In the genomic region with DNA sequence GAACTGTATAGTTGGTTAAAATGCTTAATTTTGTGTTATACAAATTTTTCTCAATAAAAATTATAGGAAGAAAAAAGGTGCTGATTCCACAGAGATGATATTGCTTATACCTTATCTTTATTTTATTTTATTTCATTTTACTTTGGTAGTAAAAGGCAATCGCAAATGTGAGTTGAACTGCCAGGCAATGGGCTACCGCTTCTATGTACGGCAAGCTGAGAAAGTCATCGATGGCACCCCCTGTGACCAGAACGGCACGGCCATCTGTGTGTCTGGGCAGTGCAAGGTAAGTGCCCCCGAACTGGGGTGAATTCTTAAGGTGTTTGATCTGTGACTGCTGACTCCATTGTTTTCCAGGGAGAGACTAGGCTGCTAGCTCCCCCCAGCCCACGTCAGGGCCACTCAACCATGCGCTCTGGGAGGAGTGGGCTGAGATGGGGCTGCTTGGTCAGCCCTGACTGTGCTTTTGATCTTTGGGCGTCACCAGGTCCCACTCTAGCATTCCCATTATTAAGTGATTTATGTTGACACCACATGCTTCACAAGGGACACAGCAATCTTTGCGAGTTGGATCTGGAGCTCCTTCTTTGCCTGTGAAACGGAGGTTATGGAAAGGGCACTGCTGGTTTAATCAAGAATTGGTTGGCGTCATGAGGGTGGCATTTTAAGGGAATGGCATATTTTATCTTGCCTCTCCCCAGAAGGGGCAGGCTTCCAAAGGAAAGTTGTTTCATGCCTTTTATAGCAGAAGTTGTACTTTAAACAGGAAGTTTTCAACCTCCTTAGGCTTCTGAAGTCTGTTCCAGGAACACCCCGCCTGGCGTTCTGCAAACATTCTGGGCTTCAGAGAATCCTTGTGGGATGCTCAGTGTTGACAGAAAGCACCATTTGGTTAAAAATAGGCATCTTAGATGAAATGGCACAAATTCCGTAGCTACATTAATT, we compare ENCODE assay signal across 13 cellular contexts.
DNase-seq lines count a peak whose midpoint lies in the region; ATAC-seq, FAIRE-seq and TF ChIP-seq lines count a peak whose summit lies in the region.
"Had no signal": no experiment of that assay in that cellular context is flagged by ENCODE, and none has a peak within 500 bp of the region (broad histone marks: within the 10 kb centered on the region; RNA-seq: fewer than 3 reads in every experiment).

No MANE protein-coding gene starts in this region.

- peak overlapping the region; percentile 57 for H2BK20ac ChIP-seq in IMR-90 (ENCODE audit: low read depth, low read length)

- H3K36me3 Mint-ChIP-seq in effector memory CD8-positive, alpha-beta T cell (ENCODE audit: insufficient read depth) = no peaks in the 10 kb centered on the region

- H4K5ac ChIP-seq in IMR-90 (ENCODE audit: low read depth, low read length) = peak overlapping the region; percentile 72

- H3K27ac ChIP-seq in IMR-90 (ENCODE audit: insufficient read depth, low read length) (peak overlapping the region; percentile 54), endothelial cell of umbilical vein (ENCODE audit: insufficient read depth, low read depth, low read length) (no peak overlapping the region), thoracic aorta (peak overlapping the region; percentile 92 to 93)
- H3K27ac ChIP-seq: RWPE1, skin epidermis had no signal

- H3K4ac ChIP-seq in IMR-90 (ENCODE audit: low read depth, low read length) = peak overlapping the region; percentile 80

- 100% methylated on average over 2 of the region's 16 CpGs; no CpG with 5 or more reads in 1 of the 2 experiments for WGBS in IMR-90 (ENCODE audit: extremely low coverage in 2 of 2, insufficient read length in 1 of 2), 2 experiments

- peak overlapping the region; percentile 67; the same call in 2 of the 3 replicates for H2BK15ac ChIP-seq in IMR-90 (ENCODE audit: low read depth, low read length)

- H3K14ac ChIP-seq in IMR-90 (replicated peaks; ENCODE audit: low read depth, low read length) = peak overlapping the region; percentile 85

- H2BK5ac ChIP-seq in IMR-90 (ENCODE audit: low read depth, low read length, poor library complexity, severe bottlenecking) = peak overlapping the region; percentile 62

- H2AK5ac ChIP-seq in IMR-90 (ENCODE audit: low read depth, low read length) = no peak overlapping the region

- no peaks in the 10 kb centered on the region for H3K4me1 Mint-ChIP-seq in effector memory CD8-positive, alpha-beta T cell (ENCODE audit: low read depth in 2 of 2)

- H3K9me3 ChIP-seq in IMR-90 (ENCODE audit: control insufficient read depth, insufficient read depth, low read length) (no peaks in the 10 kb centered on the region), endothelial cell of umbilical vein (replicated peaks; ENCODE audit: control insufficient read depth, insufficient read depth, low read length) (no peaks in the 10 kb centered on the region), thoracic aorta (no peaks in the 10 kb centered on the region)

- H4K20me1 ChIP-seq in IMR-90 (ENCODE audit: insufficient read depth, low read length) = no peaks in the 10 kb centered on the region
- H4K20me1 ChIP-seq in endothelial cell of umbilical vein (replicated peaks; ENCODE audit: control insufficient read depth, extremely low read depth, insufficient read depth, low read length) = no peaks in the 10 kb centered on the region

- peak overlapping the region; percentile 2; the same call in 1 of the 2 replicates for H3K9ac ChIP-seq in IMR-90 (ENCODE audit: low read depth, low read length)
- no peak overlapping the region for H3K9ac ChIP-seq in endothelial cell of umbilical vein (replicated peaks; ENCODE audit: extremely low read depth, insufficient read depth, low read length)

- peak overlapping the region; percentile 37 for H2AK9ac ChIP-seq in IMR-90 (replicated peaks; ENCODE audit: low read depth, low read length, poor library complexity)

- ATAC-seq in IMR-90 (ENCODE audit: low read depth) = peak; percentile 76
- peak; percentile 74 for ATAC-seq in left colon
- peak; percentile 99 for ATAC-seq in thoracic aorta (ENCODE audit: insufficient number of reproducible peaks, low FRiP score, low read depth)
- no peak for ATAC-seq in HG02623 (IDR thresholded peaks at IDR 0.05; ENCODE audit: unreplicated experiment)
- no peak for ATAC-seq in effector memory CD8-positive, alpha-beta T cell (replicated peaks)
- ATAC-seq: activated CD8-positive, alpha-beta T cell treated with anti-CD3 and anti-CD28 coated beads, Interleukin-2, amount 10 ng/mL, durations not matched to agents 7 days and 5 days had no signal

- TF ChIP-seq CTCF in IMR-90 (conservative IDR thresholded peaks at IDR 0.05; ENCODE audit: low read depth, low read length) (0 out of 2 replicates have a peak, but pooled peaks have one; percentile 28), endothelial cell of umbilical vein (IDR thresholded peaks at IDR 0.05; ENCODE audit: extremely low read depth in 1 of 2, insufficient read depth in 1 of 2, low read depth in 1 of 2, low read length in 2 of 2) (peak in 1 of 2 donors; percentile 1), thoracic aorta (IDR thresholded peaks at IDR 0.05) (peak; percentile 39)

- no peaks in the 10 kb centered on the region for H3K9me3 Mint-ChIP-seq in effector memory CD8-positive, alpha-beta T cell

- in situ Hi-C loops in IMR-90 (cut with MboI; ENCODE audit: low sequenced_read_pairs) = no loop called here

- H3K79me2 ChIP-seq in endothelial cell of umbilical vein (ENCODE audit: control insufficient read depth, insufficient read depth, low read length) = no peaks in the 10 kb centered on the region

- H3K27ac Mint-ChIP-seq in effector memory CD8-positive, alpha-beta T cell = no peak overlapping the region
- H3K27ac Mint-ChIP-seq: activated CD8-positive, alpha-beta T cell treated with anti-CD3 and anti-CD28 coated beads, Interleukin-2, amount 10 ng/mL, durations not matched to agents 7 days and 5 days had no signal

- BruUV-seq in IMR-90 (replicated peaks; lab: Mats Ljungman, UMichigan) = no TSS peak
- BruUV-seq in endothelial cell of umbilical vein (replicated peaks; lab: Mats Ljungman, UMichigan) = no TSS peak

- no peak for TF ChIP-seq POLR2A in IMR-90 (IDR thresholded peaks at IDR 0.05; ENCODE audit: low read depth, low read length)
- no peak for TF ChIP-seq POLR2A in endothelial cell of umbilical vein (IDR thresholded peaks at IDR 0.05; ENCODE audit: low read depth, low read length)

- H3K23ac ChIP-seq in IMR-90 (ENCODE audit: low read depth, low read length) = peak overlapping the region; percentile 10; the same call in 1 of the 2 replicates

- H3K79me1 ChIP-seq in IMR-90 (ENCODE audit: low read depth in 1 of 2, low read length in 2 of 2) = peaks cover 0 to 16% of the 10 kb centered on the region in 2 experiments; a peak in 3 of 4 replicates

- H3K27me3 ChIP-seq in IMR-90 (ENCODE audit: control insufficient read depth, insufficient read depth, low read length) (no peaks in the 10 kb centered on the region), endothelial cell of umbilical vein (ENCODE audit: control insufficient read depth in 2 of 2, insufficient read depth in 2 of 2, low read length in 2 of 2) (no peaks in the 10 kb centered on the region), thoracic aorta (replicated peaks; ENCODE audit: insufficient read depth) (no peaks in the 10 kb centered on the region)

- H3K27me3 Mint-ChIP-seq in effector memory CD8-positive, alpha-beta T cell = peaks cover 32 to 33% of the 10 kb centered on the region in 2 donors

- peak overlapping the region; percentile 83 for H2BK120ac ChIP-seq in IMR-90 (ENCODE audit: low read depth, low read length)

- no peak for FAIRE-seq in endothelial cell of umbilical vein (lab: Jason Lieb, UNC)

- DNase-seq in IMR-90 (peak; percentile 52), endothelial cell of umbilical vein (ENCODE audit: low read depth, low spot score) (peak; percentile 13), left colon (peak; percentile 68 to 78), thoracic aorta (ENCODE audit: low spot score) (peak; percentile 62), NCI-H1092 treated with DMSO at 0.1 percent for 48 hours (lab: John Stamatoyannopoulos, UW) (no peak), SW 1271 (lab: John Stamatoyannopoulos, UW) (no peak)
- DNase-seq in effector memory CD8-positive, alpha-beta T cell = no peak
- DNase-seq: activated CD8-positive, alpha-beta T cell treated with anti-CD3 and anti-CD28 coated beads, Interleukin-2, amount 10 ng/mL, durations not matched to agents 7 days and 5 days; DMS53; NCI-H187 treated with DMSO at 0.1 percent for 48 hours had no signal

- H3K56ac ChIP-seq in IMR-90 (ENCODE audit: extremely low read depth, insufficient read depth, low read length) = no peak overlapping the region

- peaks cover 11% of the 10 kb centered on the region for H3K9me1 ChIP-seq in IMR-90 (ENCODE audit: insufficient read depth, low read length)
- H3K9me1 ChIP-seq in endothelial cell of umbilical vein (replicated peaks; ENCODE audit: control insufficient read depth, extremely low read depth, insufficient read depth, low read length) = no peaks in the 10 kb centered on the region

- intact Hi-C loops in IMR-90 (cut with micrococcal nuclease) (no loop called here), endothelial cell of umbilical vein (cut with micrococcal nuclease) (no loop called here), left colon (cut with DNase I, micrococcal nuclease) (no loop called here)

- H3K4me3 ChIP-seq in IMR-90 (ENCODE audit: insufficient read depth, low read depth, low read length) = no peak overlapping the region
- no peak overlapping the region for H3K4me3 ChIP-seq in endothelial cell of umbilical vein (replicated peaks in 1 of 3; ENCODE audit: insufficient read depth in 1 of 3, low read depth in 1 of 3, low read length in 3 of 3)
- H3K4me3 ChIP-seq in thoracic aorta = peak overlapping the region; percentile 60
- H3K4me3 ChIP-seq: skin epidermis had no signal

- dilution Hi-C loops in IMR-90 (cut with HindIII; ENCODE audit: low sequenced_read_pairs, unreplicated experiment) = no loop called here
- dilution Hi-C loops in endothelial cell of umbilical vein (cut with MboI; ENCODE audit: extremely low pct_ligation_motif_present, low sequenced_read_pairs) = no loop called here

- H3K36me3 ChIP-seq in IMR-90 (ENCODE audit: control insufficient read depth, insufficient read depth, low read length) = peaks cover 8% of the 10 kb centered on the region
- no peaks in the 10 kb centered on the region for H3K36me3 ChIP-seq in endothelial cell of umbilical vein (ENCODE audit: control insufficient read depth in 2 of 2, extremely low read depth in 1 of 2, insufficient read depth in 2 of 2, low read length in 2 of 2)
- no peaks in the 10 kb centered on the region for H3K36me3 ChIP-seq in thoracic aorta

- peak overlapping the region; percentile 18 for H3K4me2 ChIP-seq in IMR-90 (ENCODE audit: low read depth, low read length)
- no peak overlapping the region for H3K4me2 ChIP-seq in endothelial cell of umbilical vein (ENCODE audit: insufficient read depth, low read length)

- POLR2A ChIA-PET in IMR-90 (lab: Charles Lee; ENCODE audit: unreplicated experiment) = no interaction called here
- POLR2A ChIA-PET in endothelial cell of umbilical vein (lab: Charles Lee) = no interaction called here

- peak overlapping the region; percentile 30 for H4K91ac ChIP-seq in IMR-90 (ENCODE audit: insufficient read depth, low read depth, low read length)

- H3K4me1 ChIP-seq in IMR-90 (ENCODE audit: control insufficient read depth, insufficient read depth, low read length) = peaks cover 9% of the 10 kb centered on the region
- H3K4me1 ChIP-seq in endothelial cell of umbilical vein (ENCODE audit: control insufficient read depth, extremely low read depth, insufficient read depth, low read length) = peaks cover 3% of the 10 kb centered on the region
- peaks cover 22 to 78% of the 10 kb centered on the region in 2 donors for H3K4me1 ChIP-seq in thoracic aorta (ENCODE audit: control insufficient read depth in 1 of 2, low read depth in 2 of 2)

- CTCF ChIA-PET in IMR-90 (lab: Yijun Ruan, JAX) = interaction anchor here (0.5 to 0.7 kb wide), 3 partner anchors 20 to 187 kb away, joined by 3 read pairs; no protein-coding TSS in a partner anchor
- CTCF ChIA-PET in endothelial cell of umbilical vein (lab: Charles Lee) = interaction anchor here (1.2 to 2.2 kb wide), 5 partner anchors 9 to 31 kb away, joined by 3 to 9 read pairs (median 6); no protein-coding TSS in a partner anchor

- H2AFZ ChIP-seq in IMR-90 (replicated peaks; ENCODE audit: low read length, poor library complexity) = peak overlapping the region; percentile 28
- peak overlapping the region; percentile 54 for H2AFZ ChIP-seq in endothelial cell of umbilical vein (ENCODE audit: low read depth, low read length)

- peak overlapping the region; percentile 34 to 69; a peak in 3 of 4 replicates for H4K8ac ChIP-seq in IMR-90 (ENCODE audit: low read depth in 2 of 2, low read length in 2 of 2)

- peak overlapping the region; percentile 3 for H3K18ac ChIP-seq in IMR-90 (ENCODE audit: low read depth, low read length)

- no peak for TF ChIP-seq RAD21 in IMR-90 (IDR thresholded peaks at IDR 0.05; ENCODE audit: low read length)

- no peak overlapping the region for H3K4me3 Mint-ChIP-seq in effector memory CD8-positive, alpha-beta T cell
- H3K4me3 Mint-ChIP-seq: activated CD8-positive, alpha-beta T cell treated with anti-CD3 and anti-CD28 coated beads, Interleukin-2, amount 10 ng/mL, durations not matched to agents 7 days and 5 days had no signal

Comparison
In these comparisons a context has a peak if more than half of its experiments do, and no peak if none do; other contexts are left out.
1. ATAC-seq: peak in IMR-90 (single experiment), left colon (single experiment) and thoracic aorta (single experiment); none in HG02623 (single experiment) and effector memory CD8-positive, alpha-beta T cell (single experiment).
2. DNase-seq: peak in IMR-90 (single experiment), endothelial cell of umbilical vein (single experiment), left colon (2 of 2) and thoracic aorta (single experiment); none in NCI-H1092 treated with DMSO at 0.1 percent for 48 hours (single experiment), effector memory CD8-positive, alpha-beta T cell (0 of 3) and SW 1271 (0 of 2).